ENCODE assay signal across 15 cellular contexts in the genomic region with DNA sequence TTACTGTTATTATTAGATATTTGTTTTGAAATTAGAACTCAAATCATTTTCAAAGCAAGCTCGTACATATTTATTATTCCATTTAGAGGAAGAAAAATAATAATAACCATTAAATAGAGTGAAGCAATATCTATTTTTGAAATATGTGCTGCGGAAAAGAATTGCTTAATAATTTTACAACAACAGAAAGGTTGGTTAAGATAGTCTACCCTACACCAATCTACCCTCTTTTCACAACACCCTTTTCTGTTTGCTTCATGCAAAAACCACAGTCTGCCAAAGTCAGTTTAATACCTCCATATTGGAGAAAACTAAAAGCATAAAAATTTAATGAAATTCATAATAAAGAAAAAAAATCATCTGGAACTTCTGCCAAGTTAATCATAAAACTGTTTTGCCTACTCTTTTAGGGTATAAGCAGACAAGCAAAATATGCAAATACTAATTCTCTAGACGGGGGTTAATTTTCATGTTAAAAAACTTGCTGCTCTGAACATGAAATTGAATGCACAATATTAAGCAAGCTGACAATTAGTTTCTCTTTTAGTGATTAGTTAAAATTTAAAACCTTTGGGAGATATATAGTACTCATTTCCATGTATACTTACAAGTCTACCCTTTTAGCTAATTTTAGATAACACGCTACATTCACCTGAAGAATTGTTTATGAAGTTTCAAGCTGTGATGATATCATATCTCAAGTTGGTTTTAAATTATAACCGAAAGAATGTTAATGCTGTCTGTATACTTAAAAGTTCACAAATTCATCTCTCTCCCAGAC.
DNase-seq lines count a peak whose midpoint lies in the region; ATAC-seq and TF ChIP-seq lines count a peak whose summit lies in the region.
"Had no signal": no experiment of that assay in that cellular context is flagged by ENCODE, and none has a peak within 500 bp of the region (broad histone marks: within the 10 kb centered on the region; RNA-seq: fewer than 3 reads in every experiment).

No MANE protein-coding gene starts in this region.

- no peak overlapping the region for H3K4me3 ChIP-seq in NB4 (ENCODE audit: low read depth, low read length)

- no peak for TF ChIP-seq CTCF in NB4 (IDR thresholded peaks at IDR 0.05; ENCODE audit: low read depth, low read length)

- no peak for TF ChIP-seq POLR2A in NB4 (IDR thresholded peaks at IDR 0.05; ENCODE audit: extremely low read depth, insufficient read length)

- ATAC-seq in HG03354 (IDR thresholded peaks at IDR 0.05; ENCODE audit: poor library complexity, severe bottlenecking, unreplicated experiment), result peak; percentile 45

- peak; percentile 83 for DNase-seq in NB4 (ENCODE audit: low read depth)
- peak; percentile 7 for DNase-seq in SIG-M5 (lab: John Stamatoyannopoulos, UW)
- no peak for DNase-seq in DMS79 treated with DMSO at 0.1 percent for 48 hours (lab: John Stamatoyannopoulos, UW)
- DNase-seq in COLO668 (lab: John Stamatoyannopoulos, UW; ENCODE audit: unreplicated experiment), result no peak
- no peak for DNase-seq in NCI-H1048 (lab: John Stamatoyannopoulos, UW)
- no peak for DNase-seq in NCI-H146 treated with DMSO at 0.1 percent for 48 hours (lab: John Stamatoyannopoulos, UW; ENCODE audit: unreplicated experiment)
- DNase-seq: CD4-positive, alpha-beta T cell; KG1; NCI-H1417; NCI-H1930; NCI-H446 treated with DMSO at 0.1 percent for 48 hours; NCI-H82; SHP77; SW 1271 had no signal

Comparison
In these comparisons a context has a peak if more than half of its experiments do, and no peak if none do; other contexts are left out.
1. DNase-seq: peak in NB4 (single experiment) and SIG-M5 (single experiment); none in DMS79 treated with DMSO at 0.1 percent for 48 hours (single experiment), COLO668 (single experiment), NCI-H1048 (single experiment) and NCI-H146 treated with DMSO at 0.1 percent for 48 hours (single experiment).